In the genomic region with DNA sequence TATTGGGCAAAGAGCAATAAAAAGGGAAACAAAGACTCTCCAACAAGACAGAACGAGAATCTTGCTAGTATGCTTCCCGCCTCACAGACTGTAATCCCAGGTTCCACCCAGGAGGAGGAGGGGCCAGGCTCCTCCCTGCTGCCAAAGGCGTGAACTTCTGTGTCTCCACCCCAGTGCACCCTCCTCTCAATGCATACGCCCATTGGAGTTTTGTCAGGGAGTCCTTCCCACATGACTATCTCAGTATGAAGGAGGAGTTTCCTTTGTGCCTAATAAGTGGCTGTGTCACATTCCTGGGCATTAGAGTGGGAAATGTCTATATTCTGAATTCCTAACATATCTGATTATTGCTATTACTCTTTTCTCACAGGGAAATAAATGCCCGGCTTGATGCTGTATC, we compare ENCODE assay signal across 22 cellular contexts.
DNase-seq lines count a peak whose midpoint lies in the region; ATAC-seq lines count a peak whose summit lies in the region.
"Had no signal": no experiment of that assay in that cellular context is flagged by ENCODE, and none has a peak within 500 bp of the region (broad histone marks: within the 10 kb centered on the region; RNA-seq: fewer than 3 reads in every experiment).

No MANE protein-coding gene starts in this region.

- no peak for ATAC-seq in activated CD4-positive, alpha-beta T cell treated with anti-CD3 and anti-CD28 coated beads for 36 hours
- no peak for ATAC-seq in HG02973 (IDR thresholded peaks at IDR 0.05; ENCODE audit: unreplicated experiment)
- ATAC-seq in GM21825 (IDR thresholded peaks at IDR 0.05; ENCODE audit: unreplicated experiment): no peak
- ATAC-seq: activated CD8-positive, alpha-beta T cell treated with anti-CD3 and anti-CD28 coated beads, Interleukin-2, amount 10 ng/mL, durations not matched to agents 7 days and 5 days; GM12878 had no signal

- no peaks in the 10 kb centered on the region for H3K79me1 ChIP-seq in mesendoderm (ENCODE audit: low read length)

- intact Hi-C loops in activated CD4-positive, alpha-beta T cell treated with anti-CD3 and anti-CD28 coated beads, Interleukin-2, amount 10 ng/mL, durations not matched to agents 24 days and 14 days (cut with micrococcal nuclease): no loop called here
- intact Hi-C loops in activated CD4-positive, alpha-beta T cell treated with anti-CD3 and anti-CD28 coated beads for 36 hours (cut with DNase I, micrococcal nuclease): no loop called here

- no peak overlapping the region for H4K8ac ChIP-seq in mesendoderm (ENCODE audit: low read depth, low read length)

- H2AK5ac ChIP-seq in mesendoderm (ENCODE audit: low read length): no peak overlapping the region

- H3K27me3 ChIP-seq in mesendoderm (ENCODE audit: insufficient read depth, low read length, poor library complexity): no peaks in the 10 kb centered on the region
- H3K27me3 ChIP-seq: adrenal gland, vagina had no signal

- H3K18ac ChIP-seq in mesendoderm (ENCODE audit: low read length): no peak overlapping the region

- no peaks in the 10 kb centered on the region for H3K4me1 ChIP-seq in mesendoderm (ENCODE audit: control insufficient read depth, low read depth, low read length)
- H3K4me1 ChIP-seq: adrenal gland, vagina had no signal

- H3K9ac ChIP-seq in mesendoderm (ENCODE audit: low read length): no peak overlapping the region

- no peak overlapping the region for H3K4me3 ChIP-seq in mesendoderm (ENCODE audit: low read length)
- H3K4me3 ChIP-seq: adrenal gland, GM12878, vagina had no signal

- no peak overlapping the region for H2BK120ac ChIP-seq in mesendoderm (ENCODE audit: low read depth, low read length)

- H3K56ac ChIP-seq in mesendoderm (ENCODE audit: low read length): peak overlapping the region; percentile 17

- H3K79me2 ChIP-seq in mesendoderm (ENCODE audit: control insufficient read depth, insufficient read depth, low read length): no peaks in the 10 kb centered on the region

- H3K36me3 ChIP-seq in mesendoderm (ENCODE audit: control insufficient read depth, insufficient read depth, low read length): no peaks in the 10 kb centered on the region
- H3K36me3 ChIP-seq: adrenal gland, vagina had no signal

- peaks cover 9% of the 10 kb centered on the region for H3K9me3 Mint-ChIP-seq in activated CD4-positive, alpha-beta T cell treated with anti-CD3 and anti-CD28 coated beads, Interleukin-2, amount 10 ng/mL, durations not matched to agents 24 days and 14 days
- H3K9me3 Mint-ChIP-seq in activated CD4-positive, alpha-beta T cell treated with anti-CD3 and anti-CD28 coated beads for 36 hours (ENCODE audit: low read depth): no peaks in the 10 kb centered on the region
- peaks cover 4% of the 10 kb centered on the region for H3K9me3 Mint-ChIP-seq in activated naive CD8-positive, alpha-beta T cell treated with anti-CD3 and anti-CD28 coated beads for 36 hours

- H4K5ac ChIP-seq in mesendoderm (ENCODE audit: low read length): no peak overlapping the region

- H3K36me3 Mint-ChIP-seq in activated CD4-positive, alpha-beta T cell treated with anti-CD3 and anti-CD28 coated beads, Interleukin-2, amount 10 ng/mL, durations not matched to agents 24 days and 14 days (ENCODE audit: low read depth): peaks cover 48% of the 10 kb centered on the region
- peaks cover 37% of the 10 kb centered on the region for H3K36me3 Mint-ChIP-seq in activated CD4-positive, alpha-beta T cell treated with anti-CD3 and anti-CD28 coated beads for 36 hours (ENCODE audit: low read depth)
- peaks cover 65% of the 10 kb centered on the region for H3K36me3 Mint-ChIP-seq in activated naive CD8-positive, alpha-beta T cell treated with anti-CD3 and anti-CD28 coated beads for 36 hours

- H3K4me3 Mint-ChIP-seq in activated CD4-positive, alpha-beta T cell treated with anti-CD3 and anti-CD28 coated beads, Interleukin-2, amount 10 ng/mL, durations not matched to agents 24 days and 14 days: no peak overlapping the region
- H3K4me3 Mint-ChIP-seq in activated CD4-positive, alpha-beta T cell treated with anti-CD3 and anti-CD28 coated beads for 36 hours: no peak overlapping the region
- H3K4me3 Mint-ChIP-seq in activated naive CD8-positive, alpha-beta T cell treated with anti-CD3 and anti-CD28 coated beads for 36 hours: no peak overlapping the region
- H3K4me3 Mint-ChIP-seq: activated CD8-positive, alpha-beta T cell treated with anti-CD3 and anti-CD28 coated beads, Interleukin-2, amount 10 ng/mL, durations not matched to agents 7 days and 5 days had no signal

- peaks cover 50% of the 10 kb centered on the region for H3K4me1 Mint-ChIP-seq in activated CD4-positive, alpha-beta T cell treated with anti-CD3 and anti-CD28 coated beads, Interleukin-2, amount 10 ng/mL, durations not matched to agents 24 days and 14 days
- H3K4me1 Mint-ChIP-seq in activated CD4-positive, alpha-beta T cell treated with anti-CD3 and anti-CD28 coated beads for 36 hours: peaks cover 51% of the 10 kb centered on the region
- H3K4me1 Mint-ChIP-seq in activated naive CD8-positive, alpha-beta T cell treated with anti-CD3 and anti-CD28 coated beads for 36 hours: peaks cover 50% of the 10 kb centered on the region

- no CpG with 5 or more reads among the region's 5 CpGs for WGBS in mesendoderm (ENCODE audit: extremely low coverage, insufficient coverage, low lambda C conversion rate)

- H3K27ac Mint-ChIP-seq in activated CD4-positive, alpha-beta T cell treated with anti-CD3 and anti-CD28 coated beads, Interleukin-2, amount 10 ng/mL, durations not matched to agents 24 days and 14 days: peak overlapping the region; percentile 82
- no peak overlapping the region for H3K27ac Mint-ChIP-seq in activated CD4-positive, alpha-beta T cell treated with anti-CD3 and anti-CD28 coated beads for 36 hours
- peak overlapping the region; percentile 58 for H3K27ac Mint-ChIP-seq in activated naive CD8-positive, alpha-beta T cell treated with anti-CD3 and anti-CD28 coated beads for 36 hours
- H3K27ac Mint-ChIP-seq: activated CD8-positive, alpha-beta T cell treated with anti-CD3 and anti-CD28 coated beads, Interleukin-2, amount 10 ng/mL, durations not matched to agents 7 days and 5 days had no signal

- no peak overlapping the region for H2BK5ac ChIP-seq in mesendoderm (ENCODE audit: low read length)

- H3K4me2 ChIP-seq in mesendoderm (ENCODE audit: low read length): no peak overlapping the region

- no peaks in the 10 kb centered on the region for H3K27me3 Mint-ChIP-seq in activated CD4-positive, alpha-beta T cell treated with anti-CD3 and anti-CD28 coated beads, Interleukin-2, amount 10 ng/mL, durations not matched to agents 24 days and 14 days
- H3K27me3 Mint-ChIP-seq in activated CD4-positive, alpha-beta T cell treated with anti-CD3 and anti-CD28 coated beads for 36 hours: no peaks in the 10 kb centered on the region
- H3K27me3 Mint-ChIP-seq in activated naive CD8-positive, alpha-beta T cell treated with anti-CD3 and anti-CD28 coated beads for 36 hours: no peaks in the 10 kb centered on the region

- no peak for DNase-seq in activated CD4-positive, alpha-beta T cell treated with anti-CD3 and anti-CD28 coated beads, Interleukin-2, amount 10 ng/mL, durations not matched to agents 24 days and 14 days
- no peak for DNase-seq in activated CD4-positive, alpha-beta T cell treated with anti-CD3 and anti-CD28 coated beads for 36 hours
- DNase-seq in NCI-H226 (peak; percentile 20), mesendoderm (peak; percentile 77), NCI-H2196 (lab: John Stamatoyannopoulos, UW; ENCODE audit: unreplicated experiment) (no peak)
- no peak for DNase-seq in activated naive CD8-positive, alpha-beta T cell treated with anti-CD3 and anti-CD28 coated beads for 36 hours
- DNase-seq: activated CD8-positive, alpha-beta T cell treated with anti-CD3 and anti-CD28 coated beads, Interleukin-2, amount 10 ng/mL, durations not matched to agents 7 days and 5 days; adrenal gland; effector CD8-positive, alpha-beta T cell; kidney; mammary epithelial cell; NCI-H1105 treated with DMSO at 0.1 percent for 48 hours; NCI-H526 treated with DMSO at 0.1 percent for 48 hours; occipital lobe; retina; SHP77; substantia nigra; T-helper 1 cell had no signal

- no peak overlapping the region for H2BK15ac ChIP-seq in mesendoderm (replicated peaks; ENCODE audit: low read depth)

- H3K4ac ChIP-seq in mesendoderm (ENCODE audit: low read depth, low read length): no peak overlapping the region

- H3K23ac ChIP-seq in mesendoderm (ENCODE audit: low read length): no peak overlapping the region

- CTCF ChIA-PET in activated CD4-positive, alpha-beta T cell treated with anti-CD3 and anti-CD28 coated beads for 36 hours (lab: Charles Lee): interaction anchor here (0.8 to 1.0 kb wide), 2 partner anchors 196 to 347 kb away, joined by 4 to 5 read pairs; no protein-coding TSS in a partner anchor

- POLR2A ChIA-PET in activated CD4-positive, alpha-beta T cell treated with anti-CD3 and anti-CD28 coated beads for 36 hours (lab: Charles Lee): no interaction called here

- H3K27ac ChIP-seq in mesendoderm (ENCODE audit: low read depth, low read length): no peak overlapping the region
- H3K27ac ChIP-seq: adrenal gland, vagina had no signal

Comparison
In these comparisons a context has a peak if more than half of its experiments do, and no peak if none do; other contexts are left out.
1. DNase-seq: peak in NCI-H226 (single experiment) and mesendoderm (single experiment); none in activated CD4-positive, alpha-beta T cell treated with anti-CD3 and anti-CD28 coated beads, Interleukin-2, amount 10 ng/mL, durations not matched to agents 24 days and 14 days (single experiment), activated CD4-positive, alpha-beta T cell treated with anti-CD3 and anti-CD28 coated beads for 36 hours (single experiment), activated naive CD8-positive, alpha-beta T cell treated with anti-CD3 and anti-CD28 coated beads for 36 hours (single experiment) and NCI-H2196 (single experiment).